ENCODE assay signal across 29 cellular contexts in genomic region chr7:116979430-116979829, GRCh38.
"Had no signal": no experiment of that assay in that cellular context is flagged by ENCODE, and none has a peak within 500 bp of the region (broad histone marks: within the 10 kb centered on the region; RNA-seq: fewer than 3 reads in every experiment).

No MANE protein-coding gene starts in this region.

- H2AFZ ChIP-seq: parathyroid adenoma had no signal

- H3K4me1 Mint-ChIP-seq: activated B cell treated with CpG ODN at 0.5 μM for 24 hours; activated CD4-positive, alpha-beta T cell treated with anti-CD3 and anti-CD28 coated beads for 36 hours; activated T-helper 17 cell treated with anti-CD3 and anti-CD28 coated beads, Interleukin-2, amount 50 U/mL, for 72 hours; nephron had no signal

- H3K9me3 Mint-ChIP-seq: activated B cell treated with CpG ODN at 0.5 μM for 24 hours; activated T-cell treated with anti-CD3 and anti-CD28 coated beads, Interleukin-2, amount 50 U/mL, for 24 hours; activated T-helper 17 cell treated with anti-CD3 and anti-CD28 coated beads, Interleukin-2, amount 50 U/mL, for 72 hours; nephron; stimulated activated effector memory CD8-positive, alpha-beta T cell treated with anti-CD3 and anti-CD28 coated beads, Interleukin-12 subunit alpha, Interleukin-12 subunit beta, amount 100 ng/mL, for 72 hours; T-helper 2 cell treated with Interferon-gamma antibody and Interleukin-4, amounts not matched to agents 5 μg/mL and 100 μg/mL, for 36 hours had no signal

- H3K4me1 ChIP-seq: adrenal gland, parathyroid adenoma, right lobe of liver, suprapubic skin, tibial nerve had no signal

- H3K4me3 Mint-ChIP-seq: activated B cell treated with CpG ODN at 0.5 μM for 24 hours; activated CD4-positive, alpha-beta T cell treated with anti-CD3 and anti-CD28 coated beads for 36 hours; activated naive CD8-positive, alpha-beta T cell; activated T-cell treated with anti-CD3 and anti-CD28 coated beads, Interleukin-2, amount 50 U/mL, for 24 hours; activated T-helper 17 cell treated with anti-CD3 and anti-CD28 coated beads, Interleukin-2, amount 50 U/mL, for 72 hours; nephron; stimulated activated effector memory CD8-positive, alpha-beta T cell treated with anti-CD3 and anti-CD28 coated beads, Interleukin-12 subunit alpha, Interleukin-12 subunit beta, amount 100 ng/mL, for 72 hours; T-helper 2 cell treated with Interferon-gamma antibody and Interleukin-4, amounts not matched to agents 5 μg/mL and 100 μg/mL, for 36 hours had no signal

- H3K4me3 ChIP-seq: adrenal gland, ascending aorta, right lobe of liver, skin epidermis, stomach, suprapubic skin, tibial nerve had no signal

- H3K9ac ChIP-seq: parathyroid adenoma had no signal

- H3K27me3 Mint-ChIP-seq: activated B cell treated with CpG ODN at 0.5 μM for 24 hours; activated CD4-positive, alpha-beta T cell treated with anti-CD3 and anti-CD28 coated beads for 36 hours; activated naive CD8-positive, alpha-beta T cell; activated T-cell treated with anti-CD3 and anti-CD28 coated beads, Interleukin-2, amount 50 U/mL, for 24 hours; activated T-helper 17 cell treated with anti-CD3 and anti-CD28 coated beads, Interleukin-2, amount 50 U/mL, for 72 hours had no signal

- H3K9me3 ChIP-seq: adrenal gland, ascending aorta, right lobe of liver, stomach, suprapubic skin, tibial nerve had no signal

- H3K27ac Mint-ChIP-seq: activated B cell treated with CpG ODN at 0.5 μM for 24 hours; activated CD4-positive, alpha-beta T cell treated with anti-CD3 and anti-CD28 coated beads for 36 hours; activated naive CD8-positive, alpha-beta T cell; activated T-cell treated with anti-CD3 and anti-CD28 coated beads, Interleukin-2, amount 50 U/mL, for 24 hours; activated T-helper 17 cell treated with anti-CD3 and anti-CD28 coated beads, Interleukin-2, amount 50 U/mL, for 72 hours; nephron; stimulated activated effector memory CD8-positive, alpha-beta T cell treated with anti-CD3 and anti-CD28 coated beads, Interleukin-12 subunit alpha, Interleukin-12 subunit beta, amount 100 ng/mL, for 72 hours; T-helper 2 cell treated with Interferon-gamma antibody and Interleukin-4, amounts not matched to agents 5 μg/mL and 100 μg/mL, for 36 hours had no signal

- H3K27me3 ChIP-seq: adrenal gland, ascending aorta, right lobe of liver, stomach, suprapubic skin, tibial nerve had no signal

- DNase-seq: activated B cell treated with CpG ODN at 0.5 μM for 24 hours; activated CD4-positive, alpha-beta T cell treated with anti-CD3 and anti-CD28 coated beads for 36 hours; activated CD4-positive, alpha-beta T cell treated with anti-CD3 and anti-CD28 coated beads, Interleukin-2, amount 50 U/mL, for 4 hours; activated CD8-positive, alpha-beta memory T cell treated with anti-CD3 and anti-CD28 coated beads for 24 hours; activated CD8-positive, alpha-beta memory T cell treated with anti-CD3 and anti-CD28 coated beads, Interleukin-2, amount 50 U/mL, for 4 hours; activated naive CD4-positive, alpha-beta T cell; activated T-cell treated with anti-CD3 and anti-CD28 coated beads, Interleukin-2, amount 50 U/mL, for 24 hours; adrenal gland; central memory CD4-positive, alpha-beta T cell; effector memory CD4-positive, alpha-beta T cell; hypothalamus; left cardiac atrium; right lobe of liver; stimulated activated CD4-positive, alpha-beta T cell treated with anti-CD3 and anti-CD28 coated beads, Interleukin-2, amount 100 ng/mL, for 24 hours; stomach had no signal

- H3K27ac ChIP-seq: adrenal gland, ascending aorta, parathyroid adenoma, right lobe of liver, skin epidermis, stomach, suprapubic skin, tibial nerve had no signal

- FAIRE-seq: colon, endothelial cell of umbilical vein, frontal cortex, urothelium cell line had no signal

- H3K36me3 Mint-ChIP-seq: activated naive CD8-positive, alpha-beta T cell; stimulated activated effector memory CD8-positive, alpha-beta T cell treated with anti-CD3 and anti-CD28 coated beads, Interleukin-12 subunit alpha, Interleukin-12 subunit beta, amount 100 ng/mL, for 72 hours had no signal

- H3K36me3 ChIP-seq: adrenal gland, ascending aorta, right lobe of liver, stomach, suprapubic skin, tibial nerve had no signal
